In genomic region chr3:129605593-129606521, GRCh38 we compare ENCODE assay signal across 8 cellular contexts. TPM values are rescaled to one million over a fixed set of nuclear protein-coding genes. Genes with fewer than 3 reads are reported as not detected.
DNase-seq lines count a peak whose midpoint lies in the region; ATAC-seq and TF ChIP-seq lines count a peak whose summit lies in the region.

No MANE protein-coding gene starts in this region.

- no peaks in the 10 kb centered on the region for H3K9me3 Mint-ChIP-seq in effector memory CD8-positive, alpha-beta T cell
- H3K9me3 Mint-ChIP-seq in mesothelial cell of epicardium, result no peaks in the 10 kb centered on the region

- DNase-seq in EL (peak; percentile 61), NCI-H1092 treated with DMSO at 0.1 percent for 48 hours (lab: John Stamatoyannopoulos, UW) (peak; percentile 58), mesothelial cell of epicardium (ENCODE audit: low spot score in 2 of 2, unreplicated experiment in 2 of 2) (peak in 1 of 2 experiments; percentile 62), superior temporal gyrus (ENCODE audit: extremely low spot score) (peak; percentile 34), NCI-H128 (lab: John Stamatoyannopoulos, UW; ENCODE audit: unreplicated experiment) (no peak)
- DNase-seq in activated CD4-positive, alpha-beta T cell treated with anti-CD3 and anti-CD28 coated beads, Interleukin-2, amount 50 U/mL, for 1 hour, result peak; percentile 54
- DNase-seq in effector memory CD8-positive, alpha-beta T cell, result peak; percentile 49 to 54 (median 52)

- peaks cover 44 to 56% of the 10 kb centered on the region in 2 donors for H3K4me1 Mint-ChIP-seq in effector memory CD8-positive, alpha-beta T cell (ENCODE audit: low read depth in 2 of 2)
- peaks cover 45% of the 10 kb centered on the region for H3K4me1 Mint-ChIP-seq in mesothelial cell of epicardium

- peak; percentile 59 for ATAC-seq in effector memory CD8-positive, alpha-beta T cell (replicated peaks)
- no peak for ATAC-seq in GM19467 (IDR thresholded peaks at IDR 0.05; ENCODE audit: unreplicated experiment)

- no peaks in the 10 kb centered on the region for H3K27me3 Mint-ChIP-seq in effector memory CD8-positive, alpha-beta T cell
- H3K27me3 Mint-ChIP-seq in mesothelial cell of epicardium (ENCODE audit: low read depth), result peaks cover 33% of the 10 kb centered on the region

- TF ChIP-seq CTCF in mesothelial cell of epicardium (IDR thresholded peaks at IDR 0.05; ENCODE audit: unreplicated experiment), result no peak

- peak overlapping the region; percentile 91 to 92 for H3K4me3 Mint-ChIP-seq in effector memory CD8-positive, alpha-beta T cell
- peak overlapping the region; percentile 89 for H3K4me3 Mint-ChIP-seq in mesothelial cell of epicardium

- H3K36me3 Mint-ChIP-seq in effector memory CD8-positive, alpha-beta T cell (ENCODE audit: insufficient read depth), result peaks cover 14% of the 10 kb centered on the region
- H3K36me3 Mint-ChIP-seq in mesothelial cell of epicardium, result no peaks in the 10 kb centered on the region

- H3K27ac Mint-ChIP-seq in effector memory CD8-positive, alpha-beta T cell, result peak overlapping the region; percentile 82 to 88
- peak overlapping the region; percentile 97 for H3K27ac Mint-ChIP-seq in mesothelial cell of epicardium

RNA-seq across cellular contexts. Expression of gene PLXND1, which starts 0.6 kb away (rescaled TPM):
- 53.9 to 60.6 TPM (median 54.7 TPM) in 3 replicates for total RNA-seq in mesothelial cell of epicardium
